8 cellular contexts compared by ENCODE assay signal in the genomic region with DNA sequence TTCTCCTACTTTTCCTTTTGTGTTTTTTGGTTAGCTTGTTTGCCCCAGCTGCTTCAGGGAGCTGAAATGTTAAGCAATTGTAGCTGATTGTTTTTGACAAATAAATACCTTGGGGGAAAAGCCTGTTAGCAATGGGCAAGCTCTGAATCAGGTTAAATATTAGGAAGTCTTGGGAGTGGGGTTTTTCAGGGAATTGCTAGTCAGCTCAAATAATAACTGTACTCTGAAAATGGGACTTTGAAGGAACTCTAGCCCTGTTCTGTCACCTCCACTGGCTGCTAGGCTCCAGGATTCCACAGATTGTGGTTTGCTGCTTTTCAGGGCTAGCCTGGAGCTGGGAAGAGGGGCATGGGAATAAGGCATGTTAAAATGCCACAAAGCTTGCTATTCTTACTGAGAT. TPM values are rescaled to one million over a fixed set of nuclear protein-coding genes. Genes with fewer than 3 reads are reported as not detected.
DNase-seq lines count a peak whose midpoint lies in the region; ATAC-seq and TF ChIP-seq lines count a peak whose summit lies in the region.

No MANE protein-coding gene starts in this region.

- H3K18ac ChIP-seq in mesenchymal stem cell (ENCODE audit: low read depth in 1 of 2, low read length in 2 of 2), result peak overlapping the region in 1 of 2 experiments; percentile 45

- no peak overlapping the region for H3K14ac ChIP-seq in mesenchymal stem cell (ENCODE audit: low read length in 2 of 2)

- H3K27ac ChIP-seq in mesenchymal stem cell (ENCODE audit: low read length, poor library complexity, severe bottlenecking), result peak overlapping the region; percentile 83

- H3K4me1 ChIP-seq in adipocyte (ENCODE audit: control insufficient read depth, insufficient read depth, low read length), result peaks cover 72% of the 10 kb centered on the region
- H3K4me1 ChIP-seq in mesenchymal stem cell (ENCODE audit: control insufficient read depth, insufficient read depth, low read depth, low read length), result peaks cover 4% of the 10 kb centered on the region

- H3K27me3 ChIP-seq in adipocyte (replicated peaks; ENCODE audit: control insufficient read depth, insufficient read depth, low read length) (no peaks in the 10 kb centered on the region), mesenchymal stem cell (ENCODE audit: control insufficient read depth in 1 of 2, insufficient read depth in 1 of 2, low read length in 2 of 2) (no peaks in the 10 kb centered on the region)

- no peak for ATAC-seq in HG03378 (IDR thresholded peaks at IDR 0.05; ENCODE audit: unreplicated experiment)
- no peak for ATAC-seq in HG03045 (IDR thresholded peaks at IDR 0.05; ENCODE audit: unreplicated experiment)

- no peaks in the 10 kb centered on the region; the same call in 1 of the 2 replicates for H3K27me3 Mint-ChIP-seq in HFFc6 (ENCODE audit: insufficient read depth)

- H2BK12ac ChIP-seq in mesenchymal stem cell (ENCODE audit: low read length in 2 of 2), result no peak overlapping the region

- peaks cover 79% of the 10 kb centered on the region for H3K4me1 Mint-ChIP-seq in HFFc6 (ENCODE audit: low read depth)

- peak; percentile 26 for DNase-seq in AG08396 (ENCODE audit: low spot score)
- DNase-seq in HFFc6, result peak; percentile 43
- no peak for DNase-seq in adipocyte (ENCODE audit: low read depth)
- DNase-seq in mesenchymal stem cell, result peak; percentile 44
- DNase-seq in head of caudate nucleus, result no peak
- no peak for DNase-seq in NCI-H187 treated with DMSO at 0.1 percent for 48 hours (lab: John Stamatoyannopoulos, UW)

- H3K36me3 ChIP-seq in adipocyte (ENCODE audit: control insufficient read depth, insufficient read depth, low read length, severe bottlenecking) (no peaks in the 10 kb centered on the region), mesenchymal stem cell (ENCODE audit: control insufficient read depth in 1 of 2, insufficient read depth in 2 of 2, low read depth in 1 of 2, low read length in 2 of 2) (no peaks in the 10 kb centered on the region)

- no peak overlapping the region for H2AFZ ChIP-seq in mesenchymal stem cell (ENCODE audit: low read depth, low read length)

- no peak overlapping the region for H4K91ac ChIP-seq in mesenchymal stem cell (ENCODE audit: low read length)

- H3K9me3 Mint-ChIP-seq in HFFc6, result no peaks in the 10 kb centered on the region

- H3K4me2 ChIP-seq in mesenchymal stem cell (ENCODE audit: low read length, poor library complexity, severe bottlenecking), result peak overlapping the region; percentile 36

- H2BK15ac ChIP-seq in mesenchymal stem cell (ENCODE audit: low read depth, poor library complexity, severe bottlenecking), result no peak overlapping the region

- H3K23ac ChIP-seq in mesenchymal stem cell (ENCODE audit: low read length in 2 of 2), result no peak overlapping the region

- no peak overlapping the region for H2AK5ac ChIP-seq in mesenchymal stem cell (ENCODE audit: low read length, severe bottlenecking)

- H3K27ac Mint-ChIP-seq in HFFc6, result peak overlapping the region; percentile 94

- no peak for TF ChIP-seq CTCF in HFFc6 (IDR thresholded peaks at IDR 0.05)

- intact Hi-C loops in head of caudate nucleus (cut with DNase I), result no loop called here

- peak overlapping the region; percentile 1 for H2BK120ac ChIP-seq in mesenchymal stem cell (ENCODE audit: low read depth, low read length)

- H3K4me3 ChIP-seq in adipocyte (ENCODE audit: low read length), result peak overlapping the region; percentile 75
- peak overlapping the region in 1 of 2 experiments; percentile 74 for H3K4me3 ChIP-seq in mesenchymal stem cell (ENCODE audit: insufficient read depth in 1 of 2, low read depth in 1 of 2, low read length in 2 of 2)

- H3K4ac ChIP-seq in mesenchymal stem cell (ENCODE audit: low read depth in 1 of 2, low read length in 2 of 2), result no peak overlapping the region

- H3K9ac ChIP-seq in adipocyte (ENCODE audit: low read length) (peak overlapping the region; percentile 84), mesenchymal stem cell (ENCODE audit: low read length) (peak overlapping the region; percentile 88)

- no peaks in the 10 kb centered on the region for H3K36me3 Mint-ChIP-seq in HFFc6 (ENCODE audit: low read depth)

- H3K79me1 ChIP-seq in mesenchymal stem cell (replicated peaks; ENCODE audit: low read length, poor library complexity, severe bottlenecking), result peaks cover 7% of the 10 kb centered on the region

- peak overlapping the region; percentile 80 for H4K8ac ChIP-seq in mesenchymal stem cell (ENCODE audit: low read length)

- H3K4me3 Mint-ChIP-seq in HFFc6, result peak overlapping the region; percentile 82

- no peaks in the 10 kb centered on the region for H3K9me3 ChIP-seq in adipocyte (ENCODE audit: control insufficient read depth, low read length)
- H3K9me3 ChIP-seq in mesenchymal stem cell (ENCODE audit: control insufficient read depth, low read length), result no peaks in the 10 kb centered on the region

- no peak overlapping the region for H2BK5ac ChIP-seq in mesenchymal stem cell (ENCODE audit: low read depth, low read length, poor library complexity, severe bottlenecking)

RNA-seq across cellular contexts. Expression of a gene that starts 39.5 kb away (rescaled TPM):
- 10 to 100 TPM; 74.1 to 97.6 (median 86.0) TPM for total RNA-seq in HFFc6 (2021; fragmentation: NEBNext Ultra II Directional; extraction: Animal tissue kit (Norgen Biotek cat#: 25700))
- polyA plus RNA-seq in mesenchymal stem cell (2013, experiment 1 of 2), result 24.2 TPM
- 24.9 TPM for polyA plus RNA-seq in mesenchymal stem cell (2013, experiment 2 of 2)

RNA-seq across cellular contexts. Expression of a gene that starts 39.9 kb away (rescaled TPM):
- total RNA-seq in HFFc6 (2021; fragmentation: NEBNext Ultra II Directional; extraction: Animal tissue kit (Norgen Biotek cat#: 25700)), result 10 to 100 TPM; 41.4 to 51.5 (median 47.0) TPM
- polyA plus RNA-seq in mesenchymal stem cell (2013, experiment 1 of 2), result 33.0 TPM
- polyA plus RNA-seq in mesenchymal stem cell (2013, experiment 2 of 2), result 33.7 TPM

Comparison
In these comparisons a context has a peak if more than half of its experiments do, and no peak if none do; other contexts are left out.
1. DNase-seq: peak in AG08396 (single experiment), HFFc6 (single experiment) and mesenchymal stem cell (single experiment); none in adipocyte (single experiment), head of caudate nucleus (0 of 42) and NCI-H187 treated with DMSO at 0.1 percent for 48 hours (single experiment).